12 cellular contexts compared by ENCODE assay signal in genomic region chr15:31081568-31082250, GRCh38. TPM values are rescaled to one million over a fixed set of nuclear protein-coding genes. Genes with fewer than 3 reads are reported as not detected.
DNase-seq lines count a peak whose midpoint lies in the region; ATAC-seq and TF ChIP-seq lines count a peak whose summit lies in the region.
"Had no signal": no experiment of that assay in that cellular context is flagged by ENCODE, and none has a peak within 500 bp of the region (broad histone marks: within the 10 kb centered on the region; RNA-seq: fewer than 3 reads in every experiment).

No MANE protein-coding gene starts in this region.

- 70 to 72% methylated on average over 5 to 6 of the region's 6 CpGs for WGBS in GM23248 (ENCODE audit: low coverage in 1 of 2, low lambda C conversion rate in 2 of 2, missing lambda C conversion rate in 2 of 2), 2 experiments

- TF ChIP-seq POLR2A in GM18505 (IDR thresholded peaks at IDR 0.05; ENCODE audit: borderline replicate concordance, extremely low read depth, insufficient read depth, insufficient read length) = no peak

- H3F3A ChIP-seq in GM23248 (ENCODE audit: insufficient read depth) = no peaks in the 10 kb centered on the region

- H3K9me3 ChIP-seq in GM23248 (ENCODE audit: low read depth) = no peaks in the 10 kb centered on the region
- H3K9me3 ChIP-seq in Panc1 (ENCODE audit: control insufficient read depth, insufficient read depth, low read depth, low read length) = no peaks in the 10 kb centered on the region
- H3K9me3 ChIP-seq in left lung = no peaks in the 10 kb centered on the region
- H3K9me3 ChIP-seq: heart left ventricle, thoracic aorta had no signal

- H3K27me3 ChIP-seq in GM23248 (replicated peaks; ENCODE audit: insufficient read depth) (peaks cover 8% of the 10 kb centered on the region), Panc1 (ENCODE audit: control insufficient read depth, insufficient read depth, low read length) (no peaks in the 10 kb centered on the region), left lung (no peaks in the 10 kb centered on the region)

- CTCF ChIA-PET in Panc1 (lab: Charles Lee) = interaction anchor here (1.0 kb wide), 1 partner anchor 58 kb away, joined by 3 read pairs; no protein-coding TSS in a partner anchor

- H2AFZ ChIP-seq in GM23248 = no peak overlapping the region

- H3K36me3 ChIP-seq in GM23248 (ENCODE audit: low read depth) = no peaks in the 10 kb centered on the region
- no peaks in the 10 kb centered on the region for H3K36me3 ChIP-seq in Panc1 (ENCODE audit: control insufficient read depth, insufficient read depth, low read length)
- no peaks in the 10 kb centered on the region for H3K36me3 ChIP-seq in left lung
- H3K36me3 ChIP-seq: heart left ventricle, thoracic aorta had no signal

- no peaks in the 10 kb centered on the region for H3K79me2 ChIP-seq in GM23248 (ENCODE audit: insufficient read depth)

- BruUV-seq in Panc1 (replicated peaks; lab: Mats Ljungman, UMichigan) = no TSS peak

- TF ChIP-seq CTCF in Panc1 (IDR thresholded peaks at IDR 0.05) (no peak), left lung (IDR thresholded peaks at IDR 0.05) (no peak)

- H4K20me1 ChIP-seq in GM23248 (ENCODE audit: insufficient read depth) = no peaks in the 10 kb centered on the region

- H3K9me2 ChIP-seq in GM23248 (ENCODE audit: insufficient read depth) = no peaks in the 10 kb centered on the region

- no peak overlapping the region for H3K4me3 ChIP-seq in GM23248
- H3K4me3 ChIP-seq in Panc1 (ENCODE audit: low read depth in 2 of 2, low read length in 2 of 2) = no peak overlapping the region
- no peak overlapping the region for H3K4me3 ChIP-seq in left lung

- no peak overlapping the region for H3K9ac ChIP-seq in GM23248

- in situ Hi-C loops in GM23248 (cut with MboI) = no loop called here
- in situ Hi-C loops in Panc1 (cut with HindIII; ENCODE audit: low pct_unique_long_range_greater_than_20kb, low sequenced_read_pairs) = no loop called here

- peak; percentile 48 for DNase-seq in DMS53 (lab: John Stamatoyannopoulos, UW)
- DNase-seq in DMS53 treated with DMSO at 0.1 percent for 48 hours (lab: John Stamatoyannopoulos, UW; ENCODE audit: unreplicated experiment) = no peak
- DNase-seq in GM23248 = peak; percentile 32
- no peak for DNase-seq in Panc1 (ENCODE audit: low read depth, low spot score)
- peak in 1 of 2 donors; percentile 62 for DNase-seq in left lung
- no peak for DNase-seq in SW 1271 (lab: John Stamatoyannopoulos, UW)
- DNase-seq in GDM1 (lab: John Stamatoyannopoulos, UW) = no peak
- DNase-seq: 8988T, DND-41, heart left ventricle had no signal

- H3K27ac ChIP-seq in GM23248 (no peak overlapping the region), Panc1 (ENCODE audit: low read length) (no peak overlapping the region), left lung (no peak overlapping the region)
- H3K27ac ChIP-seq: heart left ventricle, thoracic aorta had no signal

- ATAC-seq in Panc1 = 0 out of 2 replicates have a peak, but pooled peaks have one; percentile 29
- ATAC-seq in left lung = peak; percentile 49
- ATAC-seq in GM18505 (IDR thresholded peaks at IDR 0.05; ENCODE audit: unreplicated experiment) = no peak
- ATAC-seq: heart left ventricle had no signal

- POLR2A ChIA-PET in Panc1 (lab: Charles Lee) = no interaction called here

- H3K4me1 ChIP-seq in GM23248 (ENCODE audit: insufficient read depth) (no peaks in the 10 kb centered on the region), Panc1 (ENCODE audit: control insufficient read depth, insufficient read depth, low read length) (peaks cover 6% of the 10 kb centered on the region), left lung (peaks cover 0 to 15% of the 10 kb centered on the region in 2 donors)

- H3K4me2 ChIP-seq in GM23248 (ENCODE audit: unreplicated experiment) = no peak overlapping the region

- intact Hi-C loops in Panc1 (cut with micrococcal nuclease; ENCODE audit: unreplicated experiment) (no loop called here), left lung (cut with DNase I) (no loop called here)

RNA-seq across cellular contexts. Expression of gene TRPM1, which starts 19.8 kb away (rescaled TPM):
- total RNA-seq in GM23248 (2014; rRNA removed; shearing (Covaris generic)) = not detected in 2 replicates
- polyA plus RNA-seq in GM23248 (2016; fragmentation: Nextera tagmentation; extraction: Ambion mirVana) = not detected in 2 replicates
- total RNA-seq in Panc1 (2021; ENCODE audit: unreplicated experiment) (not detected), left lung (not detected)
- not detected for polyA plus RNA-seq in Panc1 (2012; ENCODE audit: insufficient read length)
- total RNA-seq: heart left ventricle, thoracic aorta had no signal

Comparison
In these comparisons a context has a peak if more than half of its experiments do, and no peak if none do; other contexts are left out.
1. DNase-seq: peak in DMS53 (single experiment) and GM23248 (single experiment); none in DMS53 treated with DMSO at 0.1 percent for 48 hours (single experiment), Panc1 (single experiment), SW 1271 (0 of 2) and GDM1 (single experiment).